4 cellular contexts compared by ENCODE assay signal in the genomic region with DNA sequence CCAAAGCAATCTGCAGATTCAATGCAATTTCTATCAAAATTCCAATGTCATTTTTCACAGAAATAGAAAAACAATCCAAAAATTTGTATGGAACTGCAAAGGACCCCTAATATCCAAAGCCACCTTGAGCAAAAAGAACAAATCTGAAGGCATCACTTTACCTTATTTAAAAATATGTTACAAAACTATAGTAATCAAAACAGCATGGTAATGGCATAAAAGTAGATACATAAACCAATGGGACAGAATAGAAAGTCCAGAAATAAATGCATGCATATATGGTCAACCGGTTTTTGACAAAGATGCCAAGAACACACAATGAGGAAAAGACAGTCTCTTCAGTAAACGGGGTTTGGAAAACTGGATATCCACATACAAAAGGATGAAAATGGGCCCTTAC.
TF ChIP-seq lines count a peak whose summit lies in the region.

No MANE protein-coding gene starts in this region.

TF ChIP-seq in A549, 52 proteins besides CTCF, POLR2A, EP300 and RAD21:
- TF ChIP-seq, protein P1, sequence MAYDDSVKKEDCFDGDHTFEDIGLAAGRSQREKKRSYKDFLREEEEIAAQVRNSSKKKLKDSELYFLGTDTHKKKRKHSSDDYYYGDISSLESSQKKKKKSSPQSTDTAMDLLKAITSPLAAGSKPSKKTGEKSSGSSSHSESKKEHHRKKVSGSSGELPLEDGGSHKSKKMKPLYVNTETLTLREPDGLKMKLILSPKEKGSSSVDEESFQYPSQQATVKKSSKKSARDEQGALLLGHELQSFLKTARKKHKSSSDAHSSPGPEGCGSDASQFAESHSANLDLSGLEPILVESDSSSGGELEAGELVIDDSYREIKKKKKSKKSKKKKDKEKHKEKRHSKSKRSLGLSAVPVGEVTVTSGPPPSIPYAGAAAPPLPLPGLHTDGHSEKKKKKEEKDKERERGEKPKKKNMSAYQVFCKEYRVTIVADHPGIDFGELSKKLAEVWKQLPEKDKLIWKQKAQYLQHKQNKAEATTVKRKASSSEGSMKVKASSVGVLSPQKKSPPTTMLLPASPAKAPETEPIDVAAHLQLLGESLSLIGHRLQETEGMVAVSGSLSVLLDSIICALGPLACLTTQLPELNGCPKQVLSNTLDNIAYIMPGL (CRISPR knock-in tag; IDR thresholded peaks at IDR 0.05; ENCODE audit: borderline replicate concordance) = no peak
- TF ChIP-seq HDAC2 (IDR thresholded peaks at IDR 0.05) = peak; percentile 71; the same call in 1 of the 2 replicates

TF ChIP-seq in HCT116, 20 proteins besides CTCF, POLR2A, EP300 and RAD21:
- TF ChIP-seq CBX3 (IDR thresholded peaks at IDR 0.05; ENCODE audit: low read depth) (0 out of 2 replicates have a peak, but pooled peaks have one; percentile 48), SP1 (IDR thresholded peaks at IDR 0.05; ENCODE audit: low read depth) (no peak), TCF7L2 (IDR thresholded peaks at IDR 0.05; ENCODE audit: borderline replicate concordance, extremely low read depth, insufficient read depth, insufficient read length) (no peak)

TF ChIP-seq in HEK293, 187 proteins besides CTCF, POLR2A, EP300 and RAD21:
- TF ChIP-seq ZNF555 (tag by site-specific recombination; conservative IDR thresholded peaks at IDR 0.05) (no peak), SETDB1 (IDR thresholded peaks at IDR 0.05; ENCODE audit: insufficient read length, low read length) (peak; percentile 32)
- TF ChIP-seq, protein P2, sequence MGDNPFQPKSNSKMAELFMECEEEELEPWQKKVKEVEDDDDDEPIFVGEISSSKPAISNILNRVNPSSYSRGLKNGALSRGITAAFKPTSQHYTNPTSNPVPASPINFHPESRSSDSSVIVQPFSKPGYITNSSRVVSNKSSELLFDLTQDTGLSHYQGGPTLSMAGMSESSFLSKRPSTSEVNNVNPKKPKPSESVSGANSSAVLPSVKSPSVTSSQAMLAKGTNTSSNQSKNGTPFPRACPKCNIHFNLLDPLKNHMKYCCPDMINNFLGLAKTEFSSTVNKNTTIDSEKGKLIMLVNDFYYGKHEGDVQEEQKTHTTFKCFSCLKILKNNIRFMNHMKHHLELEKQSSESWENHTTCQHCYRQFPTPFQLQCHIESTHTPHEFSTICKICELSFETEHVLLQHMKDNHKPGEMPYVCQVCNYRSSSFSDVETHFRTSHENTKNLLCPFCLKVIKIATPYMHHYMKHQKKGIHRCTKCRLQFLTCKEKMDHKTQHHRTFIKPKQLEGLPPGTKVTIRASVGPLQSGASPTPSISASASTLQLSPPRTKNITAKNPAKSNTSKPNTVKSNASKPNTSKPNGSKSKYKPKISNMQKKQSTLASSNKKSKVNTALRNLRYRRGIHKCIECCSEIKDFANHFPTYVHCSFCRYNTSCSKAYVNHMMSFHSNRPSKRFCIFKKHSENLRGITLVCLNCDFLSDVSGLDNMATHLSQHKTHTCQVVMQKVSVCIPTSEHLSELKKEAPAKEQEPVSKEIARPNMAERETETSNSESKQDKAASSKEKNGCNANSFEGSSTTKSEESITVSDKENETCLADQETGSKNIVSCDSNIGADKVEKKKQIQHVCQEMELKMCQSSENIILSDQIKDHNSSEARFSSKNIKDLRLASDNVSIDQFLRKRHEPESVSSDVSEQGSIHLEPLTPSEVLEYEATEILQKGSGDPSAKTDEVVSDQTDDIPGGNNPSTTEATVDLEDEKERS (tag by site-specific recombination; IDR thresholded peaks at IDR 0.05) = peak; percentile 60; the same call in 1 of the 2 replicates

TF ChIP-seq in K562, 482 proteins besides CTCF, POLR2A, EP300 and RAD21:
- TF ChIP-seq ZNF354B (CRISPR knock-in tag; IDR thresholded peaks at IDR 0.05) (no peak), RBM25 (IDR thresholded peaks at IDR 0.05; ENCODE audit: low read depth, low read length, severe bottlenecking) (peak; percentile 84)
